Comparison of ENCODE assay signal across 1 cellular context in the genomic region with DNA sequence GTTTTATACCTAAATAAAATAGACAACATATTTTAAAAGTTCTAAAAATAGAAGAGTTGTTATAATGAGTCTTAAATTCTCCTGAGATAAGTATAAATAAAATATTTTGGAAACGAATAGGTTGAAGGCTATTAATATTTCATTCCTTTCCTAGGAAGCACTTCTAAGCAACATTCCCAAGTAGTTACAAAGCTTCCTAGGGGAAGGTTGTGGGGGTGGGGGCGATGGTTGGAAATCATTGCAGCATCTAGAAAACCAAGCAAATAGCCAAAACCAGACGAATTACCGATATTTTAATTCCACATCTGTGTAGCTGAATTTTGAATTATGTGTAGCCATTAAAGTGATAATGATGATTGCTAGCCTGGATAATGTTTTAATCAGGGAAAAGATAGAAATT.
TF ChIP-seq lines count a peak whose summit lies in the region.

No MANE protein-coding gene starts in this region.

TF ChIP-seq in IMR-90, 13 proteins besides CTCF, POLR2A, EP300 and RAD21:
- TF ChIP-seq MAFK (IDR thresholded peaks at IDR 0.05; ENCODE audit: low read depth, low read length) = no peak
- TF ChIP-seq CEBPB (IDR thresholded peaks at IDR 0.05; ENCODE audit: low read depth, low read length) = peak; percentile 63; the same call in 1 of the 2 replicates
